ENCODE assay signal across 1 cellular context in genomic region chr12:6823161-6824084, GRCh38.
TF ChIP-seq lines count a peak whose summit lies in the region.

No MANE protein-coding gene starts in this region.

TF ChIP-seq in H1, 55 proteins besides CTCF, POLR2A, EP300 and RAD21:
- no peak for TF ChIP-seq USF2 (IDR thresholded peaks at IDR 0.05; ENCODE audit: low read length)
TF ChIP-seq in H1: peak in this region for 0.
